10 cellular contexts compared by ENCODE assay signal in genomic region chr9:5435912-5436311, GRCh38. TPM values are rescaled to one million over a fixed set of nuclear protein-coding genes. Genes with fewer than 3 reads are reported as not detected.
DNase-seq lines count a peak whose midpoint lies in the region; ATAC-seq and TF ChIP-seq lines count a peak whose summit lies in the region.
"Had no signal": no experiment of that assay in that cellular context is flagged by ENCODE, and none has a peak within 500 bp of the region (broad histone marks: within the 10 kb centered on the region; RNA-seq: fewer than 3 reads in every experiment).

No MANE protein-coding gene starts in this region.

- peak overlapping the region; percentile 100 for H3K27ac Mint-ChIP-seq in activated B cell treated with CpG ODN at 0.5 μM for 24 hours

- H3K4me3 Mint-ChIP-seq in activated B cell treated with CpG ODN at 0.5 μM for 24 hours: peak overlapping the region; percentile 96

- no peak for TF ChIP-seq CTCF in activated B cell treated with CpG ODN at 0.5 μM for 24 hours (IDR thresholded peaks at IDR 0.05)

- peaks cover 59% of the 10 kb centered on the region for H3K36me3 Mint-ChIP-seq in activated B cell treated with CpG ODN at 0.5 μM for 24 hours (ENCODE audit: low read depth)

- ATAC-seq in activated B cell treated with CpG ODN at 0.5 μM for 24 hours (ENCODE audit: low read depth) (no peak), left colon (peak; percentile 12), HG03521 (IDR thresholded peaks at IDR 0.05; ENCODE audit: unreplicated experiment) (no peak), HG03025 (IDR thresholded peaks at IDR 0.05; ENCODE audit: low FRiP score, unreplicated experiment) (no peak), HG03442 (IDR thresholded peaks at IDR 0.05; ENCODE audit: unreplicated experiment) (no peak)

- H3K4me1 Mint-ChIP-seq in activated B cell treated with CpG ODN at 0.5 μM for 24 hours: peaks cover 54% of the 10 kb centered on the region

- CTCF ChIA-PET in activated B cell treated with CpG ODN at 0.5 μM for 24 hours (lab: Charles Lee): interaction anchor here (4.0 to 4.8 kb wide), 2 partner anchors 14 to 165 kb away, joined by 22 to 30 read pairs; partner anchors contain the start of gene CD274

- DNase-seq in DMS53 (lab: John Stamatoyannopoulos, UW) (peak; percentile 86), HT-29 (ENCODE audit: low spot score) (peak; percentile 27), activated B cell treated with CpG ODN at 0.5 μM for 24 hours (no peak), left colon (peak; percentile 34 to 63)
- DNase-seq: NCI-H446 treated with DMSO at 0.1 percent for 48 hours; ovary; stimulated activated CD4-positive, alpha-beta T cell treated with anti-CD3 and anti-CD28 coated beads, Interleukin-2, amount 100 ng/mL, for 24 hours had no signal

- no peaks in the 10 kb centered on the region for H3K9me3 Mint-ChIP-seq in activated B cell treated with CpG ODN at 0.5 μM for 24 hours

- intact Hi-C loops in activated B cell treated with CpG ODN at 0.5 μM for 24 hours (cut with micrococcal nuclease) (loop anchor here (2.0 to 5.0 kb wide), 5 partner anchors 396 to 1909 kb away; partner anchors contain the start of genes AK3, ERMP1, JAK2 and RFX3), left colon (cut with DNase I, micrococcal nuclease) (no loop called here)

- POLR2A ChIA-PET in activated B cell treated with CpG ODN at 0.5 μM for 24 hours (lab: Charles Lee): interaction anchor here (0.7 to 6.6 kb wide), 7 partner anchors 13 to 695 kb away, joined by 3 to 238 read pairs (median 131); partner anchors contain the start of genes CD274 and RIC1

- no peaks in the 10 kb centered on the region for H3K27me3 Mint-ChIP-seq in activated B cell treated with CpG ODN at 0.5 μM for 24 hours

RNA-seq across cellular contexts. Expression of gene PLGRKT, which starts 1.8 kb away (rescaled TPM):
- 4.1 TPM in 2 replicates for total RNA-seq in HT-29 (2014; rRNA removed; shearing (Covaris generic))
- total RNA-seq in activated B cell treated with CpG ODN at 0.5 μM for 24 hours: 57.1 and 59.7 TPM in 2 replicates
- 10 to 100 TPM; 50.9 to 86.3 TPM for total RNA-seq in left colon

RNA-seq across cellular contexts. Expression of gene CD274, which starts 14.4 kb away (rescaled TPM):
- 0.33 and 3.3 TPM in 2 replicates for total RNA-seq in HT-29 (2014; rRNA removed; shearing (Covaris generic))
- total RNA-seq in activated B cell treated with CpG ODN at 0.5 μM for 24 hours (47.4 and 48.9 TPM in 2 replicates), left colon (1 to 10 TPM; 1.7 to 3.2 TPM)

Comparison
In these comparisons a context has a peak if more than half of its experiments do, and no peak if none do; other contexts are left out.
1. RNA of gene PLGRKT, which starts 1.8 kb away (total RNA-seq): 50.9 to 86.3 TPM in left colon and 57.1 to 59.7 TPM in activated B cell treated with CpG ODN at 0.5 μM for 24 hours; 4.1 TPM in HT-29; every median in the first group is over 10 times any median in the second.
2. RNA of gene CD274, which starts 14.4 kb away (total RNA-seq): 47.4 to 48.9 TPM in activated B cell treated with CpG ODN at 0.5 μM for 24 hours; 1.7 to 3.2 TPM in left colon and 0.33 to 3.3 TPM in HT-29; every median in the first group is over 10 times any median in the second.